14 cellular contexts compared by ENCODE assay signal in genomic region chr2:219681301-219682290, GRCh38. TPM values are rescaled to one million over a fixed set of nuclear protein-coding genes. Genes with fewer than 3 reads are reported as not detected.
DNase-seq lines count a peak whose midpoint lies in the region; ATAC-seq and TF ChIP-seq lines count a peak whose summit lies in the region.
"Had no signal": no experiment of that assay in that cellular context is flagged by ENCODE, and none has a peak within 500 bp of the region (broad histone marks: within the 10 kb centered on the region; RNA-seq: fewer than 3 reads in every experiment).

No MANE protein-coding gene starts in this region.

- DNase-seq in Right ventricle myocardium superior: no peak
- no peak for DNase-seq in cardiac septum (ENCODE audit: low spot score)
- peak; percentile 16 for DNase-seq in adipocyte (ENCODE audit: low read depth)
- no peak for DNase-seq in foreskin keratinocyte
- no peak for DNase-seq in activated naive CD4-positive, alpha-beta T cell (lab: John Stamatoyannopoulos, UW)
- no peak for DNase-seq in SW 1271 (lab: John Stamatoyannopoulos, UW)
- DNase-seq: activated CD8-positive, alpha-beta memory T cell treated with anti-CD3 and anti-CD28 coated beads, Interleukin-2, amount 50 U/mL, for 48 hours; colonic mucosa; NCI-H526 treated with DMSO at 0.1 percent for 48 hours; ovary; SHP77 treated with DMSO at 0.1 percent for 48 hours had no signal

- no peak for TF ChIP-seq CTCF in foreskin keratinocyte (conservative IDR thresholded peaks at IDR 0.05)

- no peaks in the 10 kb centered on the region for H3K36me3 ChIP-seq in adipocyte (ENCODE audit: control insufficient read depth, insufficient read depth, low read length, severe bottlenecking)
- H3K36me3 ChIP-seq: colonic mucosa, ovary had no signal

- H3K4me3 ChIP-seq in adipocyte (ENCODE audit: low read length): no peak overlapping the region
- H3K4me3 ChIP-seq: colonic mucosa, ovary had no signal

- no peaks in the 10 kb centered on the region for H3K9me3 ChIP-seq in adipocyte (ENCODE audit: control insufficient read depth, low read length)
- H3K9me3 ChIP-seq: colonic mucosa, ovary had no signal

- ATAC-seq in Right ventricle myocardium superior (ENCODE audit: poor library complexity) (peak; percentile 24), foreskin keratinocyte (peak; percentile 2), GM18861 (IDR thresholded peaks at IDR 0.05; ENCODE audit: unreplicated experiment) (no peak), GM21619 (IDR thresholded peaks at IDR 0.05; ENCODE audit: unreplicated experiment) (no peak)
- ATAC-seq: esophagus mucosa had no signal

- peaks cover 39% of the 10 kb centered on the region for H3K4me1 ChIP-seq in adipocyte (ENCODE audit: control insufficient read depth, insufficient read depth, low read length)
- H3K4me1 ChIP-seq in foreskin keratinocyte: peaks cover 30% of the 10 kb centered on the region
- H3K4me1 ChIP-seq: colonic mucosa had no signal

- H3K27me3 ChIP-seq in adipocyte (replicated peaks; ENCODE audit: control insufficient read depth, insufficient read depth, low read length) (no peaks in the 10 kb centered on the region), foreskin keratinocyte (no peaks in the 10 kb centered on the region)
- H3K27me3 ChIP-seq: ovary had no signal

- intact Hi-C loops in Right ventricle myocardium superior (cut with DNase I): no loop called here
- intact Hi-C loops in cardiac septum (cut with DNase I): no loop called here

- peak overlapping the region; percentile 68 for H3K9ac ChIP-seq in adipocyte (ENCODE audit: low read length)

- H3K27ac ChIP-seq in foreskin keratinocyte: peak overlapping the region; percentile 14
- H3K27ac ChIP-seq: colonic mucosa had no signal

RNA-seq across cellular contexts. Expression of gene SLC4A3, which starts 54.2 kb away (rescaled TPM):
- total RNA-seq in Right ventricle myocardium superior (503 TPM), cardiac septum (396 TPM), foreskin keratinocyte (14.4 and 17.1 TPM in 2 replicates)
- 10.8 and 11.1 TPM in 2 replicates for polyA plus RNA-seq in foreskin keratinocyte

Comparison
In these comparisons a context has a peak if more than half of its experiments do, and no peak if none do; other contexts are left out.
1. ATAC-seq: peak in Right ventricle myocardium superior (single experiment) and foreskin keratinocyte (single experiment); none in GM18861 (single experiment) and GM21619 (single experiment).
2. RNA of gene SLC4A3, which starts 54.2 kb away (total RNA-seq): 503 TPM in Right ventricle myocardium superior (single experiment) and 396 TPM in cardiac septum (single experiment); 14.4 to 17.1 TPM in foreskin keratinocyte; every median in the first group is over 10 times any median in the second.